In genomic region chr14:70416717-70417349, GRCh38 we compare ENCODE assay signal across 1 cellular context.
TF ChIP-seq lines count a peak whose summit lies in the region.

Gene SYNJ2BP, minus strand, starts transcription at chr14:70417090. Its CDS starts 127 bp downstream, at chr14:70416963.

TF ChIP-seq in HCT116, 20 proteins besides CTCF, POLR2A, EP300 and RAD21 (continued from another document):
- TF ChIP-seq ZBTB33 (IDR thresholded peaks at IDR 0.05; ENCODE audit: extremely low read depth, insufficient replicate concordance, low read length) (no peak), FOSL1 (IDR thresholded peaks at IDR 0.05; ENCODE audit: low read depth) (no peak; the same call in 1 of the 2 replicates), EZH2phosphoT487 (IDR thresholded peaks at IDR 0.05; ENCODE audit: borderline replicate concordance) (no peak)
